ENCODE assay signal across 8 cellular contexts in genomic region chr15:38707802-38708671, GRCh38.
A peak's percentile ranks its signal among the peaks of the same experiment; 100 is the strongest.
DNase-seq lines count a peak whose midpoint lies in the region; ATAC-seq and TF ChIP-seq lines count a peak whose summit lies in the region.

No MANE protein-coding gene starts in this region.

- H3K4me1 ChIP-seq in Panc1 (ENCODE audit: control insufficient read depth, insufficient read depth, low read length) (no peaks in the 10 kb centered on the region), tibial nerve (no peaks in the 10 kb centered on the region)

- ATAC-seq in GM19395 (IDR thresholded peaks at IDR 0.05; ENCODE audit: unreplicated experiment) (peak; percentile 81), HG03442 (IDR thresholded peaks at IDR 0.05; ENCODE audit: unreplicated experiment) (peak; percentile 96), Panc1 (peak; percentile 98), left colon (peak; percentile 84)

- in situ Hi-C loops in Panc1 (cut with HindIII; ENCODE audit: low pct_unique_long_range_greater_than_20kb, low sequenced_read_pairs): no loop called here

- TF ChIP-seq CTCF in Panc1 (IDR thresholded peaks at IDR 0.05) (peak; percentile 79), tibial nerve (IDR thresholded peaks at IDR 0.05) (peak; percentile 57 to 70 (median 67))

- H3K27ac ChIP-seq in Panc1 (ENCODE audit: low read length) (no peak overlapping the region), tibial nerve (no peak overlapping the region)

- H3K27me3 ChIP-seq in Panc1 (ENCODE audit: control insufficient read depth, insufficient read depth, low read length): peaks cover 2% of the 10 kb centered on the region; the same call in 1 of the 2 replicates
- no peaks in the 10 kb centered on the region for H3K27me3 ChIP-seq in tibial nerve

- CTCF ChIA-PET in Panc1 (lab: Charles Lee): interaction anchor here (1.4 kb wide), 1 partner anchor 872 kb away, joined by 4 read pairs; the partner anchor contains the start of gene THBS1

- POLR2A ChIA-PET in Panc1 (lab: Charles Lee): no interaction called here

- H3K36me3 ChIP-seq in Panc1 (ENCODE audit: control insufficient read depth, insufficient read depth, low read length) (no peaks in the 10 kb centered on the region), tibial nerve (no peaks in the 10 kb centered on the region)

- intact Hi-C loops in Panc1 (cut with micrococcal nuclease; ENCODE audit: unreplicated experiment): loop anchor here (5.0 to 10.0 kb wide), 3 partner anchors 107 to 1049 kb away; partner anchors contain the start of gene THBS1
- intact Hi-C loops in left colon (cut with DNase I, micrococcal nuclease): loop anchor here in 1 of 2 donors (10.0 kb wide), 1 partner anchor 1047 kb away; no protein-coding TSS in a partner anchor

- BruUV-seq in Panc1 (replicated peaks; lab: Mats Ljungman, UMichigan): no TSS peak

- no peak overlapping the region for H3K4me3 ChIP-seq in Panc1 (ENCODE audit: low read depth in 2 of 2, low read length in 2 of 2)
- no peak overlapping the region for H3K4me3 ChIP-seq in tibial nerve

- no peak for TF ChIP-seq EP300 in tibial nerve (IDR thresholded peaks at IDR 0.05)

- TF ChIP-seq POLR2A in tibial nerve (IDR thresholded peaks at IDR 0.05): no peak

- H3K9me3 ChIP-seq in Panc1 (ENCODE audit: control insufficient read depth, insufficient read depth, low read depth, low read length) (no peaks in the 10 kb centered on the region), tibial nerve (no peaks in the 10 kb centered on the region)

- DNase-seq in NCI-H524 (lab: John Stamatoyannopoulos, UW) (peak; percentile 53 to 77), NCI-H524 treated with DMSO at 0.1 percent for 48 hours (lab: John Stamatoyannopoulos, UW) (no peak), Panc1 (ENCODE audit: low read depth, low spot score) (no peak), cerebellum (ENCODE audit: low spot score) (peak; percentile 44), left colon (no peak), tibial nerve (ENCODE audit: low spot score in 2 of 2) (peak in 1 of 2 donors; percentile 56)

- 42 to 44% methylated on average over 8 of the region's 8 CpGs for WGBS in tibial nerve, 2 donors

Comparison
In these comparisons a context has a peak if more than half of its experiments do, and no peak if none do; other contexts are left out.
1. DNase-seq: peak in NCI-H524 (2 of 2) and cerebellum (single experiment); none in NCI-H524 treated with DMSO at 0.1 percent for 48 hours (single experiment), Panc1 (single experiment) and left colon (0 of 2).
2. Peak in every context shown above with its lines, with median percentiles within 50 percentile points of each other: ATAC-seq.